In the genomic region with DNA sequence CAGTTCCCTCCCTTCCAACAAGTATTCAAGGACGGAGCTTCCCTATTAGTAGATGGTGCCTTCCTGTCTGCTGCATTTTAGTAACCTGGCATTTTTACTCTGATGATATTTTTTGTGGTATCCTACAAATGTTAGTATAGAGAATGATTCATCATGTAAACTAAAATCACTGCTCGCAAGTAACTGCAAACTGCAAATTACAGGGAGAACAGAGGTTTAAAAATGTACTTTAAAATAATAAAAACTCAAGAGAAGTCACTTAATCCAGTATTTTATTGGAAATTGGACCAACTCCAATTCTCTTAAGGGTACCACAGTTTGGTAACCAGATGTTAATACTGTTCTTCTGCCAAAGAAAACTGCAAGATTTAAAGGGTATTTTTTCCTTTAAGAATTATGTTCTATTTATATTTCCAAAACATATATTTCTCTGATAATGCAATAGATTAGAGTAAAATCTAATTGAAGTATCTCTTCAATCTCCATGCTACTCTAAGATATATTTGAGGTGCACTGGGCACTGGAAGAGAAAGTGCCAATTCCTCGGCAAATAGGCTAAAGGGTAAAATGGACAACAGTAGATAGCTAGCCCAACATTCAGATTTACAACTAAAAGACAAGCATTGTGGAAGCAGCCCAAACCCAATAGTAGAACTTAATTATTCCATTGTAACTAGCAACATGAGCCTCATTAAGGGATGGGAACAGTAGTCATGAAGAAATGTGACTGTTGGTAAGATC, we compare ENCODE assay signal across 23 cellular contexts.
DNase-seq lines count a peak whose midpoint lies in the region; ATAC-seq and TF ChIP-seq lines count a peak whose summit lies in the region.
"Had no signal": no experiment of that assay in that cellular context is flagged by ENCODE, and none has a peak within 500 bp of the region (broad histone marks: within the 10 kb centered on the region; RNA-seq: fewer than 3 reads in every experiment).

No MANE protein-coding gene starts in this region.

- ATAC-seq in HG02588 (IDR thresholded peaks at IDR 0.05; ENCODE audit: unreplicated experiment) = no peak
- ATAC-seq: heart right ventricle; stimulated activated naive B cell treated with anti-CD40 and anti-IgM and Interleukin-4, amounts not matched to agents 10 μg/mL and 1 μg/mL and 100 μg/mL, for 72 hours; upper lobe of right lung had no signal

- H3K27ac ChIP-seq in AG04450 (ENCODE audit: low read depth, low read length) (no peak overlapping the region), tibial artery (peak overlapping the region in 1 of 2 donors; percentile 22), left ventricle myocardium inferior (replicated peaks) (no peak overlapping the region)
- H3K27ac ChIP-seq: breast epithelium, HL-60, upper lobe of right lung had no signal

- H3K9me3 Mint-ChIP-seq in HFFc6 (no peaks in the 10 kb centered on the region), nephron (peaks cover 4% of the 10 kb centered on the region)

- no peaks in the 10 kb centered on the region; the same call in 1 of the 2 replicates for H3K27me3 Mint-ChIP-seq in HFFc6 (ENCODE audit: insufficient read depth)
- no peaks in the 10 kb centered on the region for H3K27me3 Mint-ChIP-seq in nephron (ENCODE audit: low read depth)
- H3K27me3 Mint-ChIP-seq: stimulated activated naive B cell treated with anti-CD40 and anti-IgM and Interleukin-4, amounts not matched to agents 10 μg/mL and 1 μg/mL and 100 μg/mL, for 72 hours had no signal

- H3K27ac Mint-ChIP-seq in HFFc6 (peak overlapping the region; percentile 18), nephron (peak overlapping the region; percentile 26 to 40 (median 26))
- H3K27ac Mint-ChIP-seq: stimulated activated naive B cell treated with anti-CD40 and anti-IgM and Interleukin-4, amounts not matched to agents 10 μg/mL and 1 μg/mL and 100 μg/mL, for 72 hours had no signal

- peaks cover 5% of the 10 kb centered on the region; the same call in 1 of the 2 replicates for H3K36me3 Mint-ChIP-seq in HFFc6 (ENCODE audit: low read depth)
- peaks cover 11% of the 10 kb centered on the region for H3K36me3 Mint-ChIP-seq in nephron (ENCODE audit: low read depth)
- H3K36me3 Mint-ChIP-seq: stimulated activated naive B cell treated with anti-CD40 and anti-IgM and Interleukin-4, amounts not matched to agents 10 μg/mL and 1 μg/mL and 100 μg/mL, for 72 hours had no signal

- H3K27me3 ChIP-seq in AG04450 (ENCODE audit: control insufficient read depth, insufficient read depth, low read length) (no peaks in the 10 kb centered on the region), tibial artery (no peaks in the 10 kb centered on the region), left ventricle myocardium inferior (ENCODE audit: low read depth) (no peaks in the 10 kb centered on the region)
- H3K27me3 ChIP-seq: breast epithelium, dorsolateral prefrontal cortex, heart right ventricle, upper lobe of right lung had no signal

- H3K4me3 Mint-ChIP-seq in HFFc6 (peak overlapping the region; percentile 45), nephron (no peak overlapping the region)
- H3K4me3 Mint-ChIP-seq: stimulated activated naive B cell treated with anti-CD40 and anti-IgM and Interleukin-4, amounts not matched to agents 10 μg/mL and 1 μg/mL and 100 μg/mL, for 72 hours had no signal

- H3K4me1 Mint-ChIP-seq in HFFc6 (ENCODE audit: low read depth) (peaks cover 51% of the 10 kb centered on the region), nephron (peaks cover 20% of the 10 kb centered on the region)

- H3K36me3 ChIP-seq in tibial artery = no peaks in the 10 kb centered on the region
- H3K36me3 ChIP-seq in left ventricle myocardium inferior = no peaks in the 10 kb centered on the region
- H3K36me3 ChIP-seq: breast epithelium, heart right ventricle, upper lobe of right lung had no signal

- POLR2A ChIA-PET in AG04450 (lab: Yijun Ruan, JAX) = no interaction called here

- H3K4me1 ChIP-seq in tibial artery (peaks cover 0 to 31% (median 13%) of the 10 kb centered on the region in 4 donors), left ventricle myocardium inferior (peaks cover 23% of the 10 kb centered on the region)
- H3K4me1 ChIP-seq: breast epithelium had no signal

- intact Hi-C loops in tibial artery (cut with DNase I; ENCODE audit: low total_unique reads) (no loop called here), left ventricle myocardium inferior (cut with micrococcal nuclease) (no loop called here)

- H3K4me3 ChIP-seq in AG04450 (ENCODE audit: low read depth, low read length) (no peak overlapping the region), cardiac fibroblast (replicated peaks in 1 of 2; ENCODE audit: low read depth in 2 of 2, low read length in 2 of 2) (no peak overlapping the region), tibial artery (no peak overlapping the region), left ventricle myocardium inferior (no peak overlapping the region)
- H3K4me3 ChIP-seq: breast epithelium, dorsolateral prefrontal cortex, heart right ventricle, upper lobe of right lung had no signal

- DNase-seq in AG04450 (ENCODE audit: low read depth, low spot score) = peak; percentile 8
- DNase-seq in HFFc6 = peak; percentile 45
- peak; percentile 17 to 21 for DNase-seq in cardiac fibroblast (ENCODE audit: low read depth in 2 of 2)
- DNase-seq in tibial artery = no peak
- DNase-seq in left ventricle myocardium inferior = no peak
- DNase-seq in activated T-cell treated with anti-CD3 and anti-CD28 coated beads for 4 hours = no peak
- DNase-seq: activated CD4-positive, alpha-beta T cell treated with anti-CD3 and anti-CD28 coated beads for 4 hours; activated naive CD4-positive, alpha-beta T cell treated with Interleukin-2 at 50 U/mL for 16 hours; AML-193; Calu3; dorsolateral prefrontal cortex; heart right ventricle; mesenchymal stem cell; MV-4-11; NCI-H2029 treated with DMSO at 0.1 percent for 48 hours; NCI-H82; stimulated activated CD4-positive, alpha-beta T cell treated with anti-CD3 and anti-CD28 coated beads, Interleukin-12 subunit alpha, Interleukin-12 subunit beta, amount 100 ng/mL, for 4 hours; stimulated activated naive B cell treated with anti-CD40 and anti-IgM and Interleukin-4, amounts not matched to agents 10 μg/mL and 1 μg/mL and 100 μg/mL, for 72 hours; upper lobe of right lung had no signal

- TF ChIP-seq CTCF in AG04450 (IDR thresholded peaks at IDR 0.05; ENCODE audit: low read depth, low read length) (no peak), HFFc6 (IDR thresholded peaks at IDR 0.05) (no peak), cardiac fibroblast (IDR thresholded peaks at IDR 0.05; ENCODE audit: low read depth, low read length) (no peak), nephron (IDR thresholded peaks at IDR 0.05; ENCODE audit: unreplicated experiment in 3 of 3) (no peak), tibial artery (IDR thresholded peaks at IDR 0.05) (no peak), left ventricle myocardium inferior (IDR thresholded peaks at IDR 0.05; ENCODE audit: borderline replicate concordance) (no peak)

- CTCF ChIA-PET in AG04450 (lab: Charles Lee) = no interaction called here

- H3K9me3 ChIP-seq in AG04450 (ENCODE audit: control insufficient read depth, insufficient read depth, low read length) = no peaks in the 10 kb centered on the region
- H3K9me3 ChIP-seq in tibial artery = no peaks in the 10 kb centered on the region
- H3K9me3 ChIP-seq in left ventricle myocardium inferior (replicated peaks) = peaks cover 5% of the 10 kb centered on the region
- H3K9me3 ChIP-seq: breast epithelium, upper lobe of right lung had no signal

Comparison
In these comparisons a context has a peak if more than half of its experiments do, and no peak if none do; other contexts are left out.
1. DNase-seq: peak in AG04450 (single experiment), HFFc6 (single experiment) and cardiac fibroblast (2 of 2); none in tibial artery (0 of 2), left ventricle myocardium inferior (single experiment) and activated T-cell treated with anti-CD3 and anti-CD28 coated beads for 4 hours (single experiment).